Comparison of ENCODE assay signal across 8 cellular contexts in the genomic region with DNA sequence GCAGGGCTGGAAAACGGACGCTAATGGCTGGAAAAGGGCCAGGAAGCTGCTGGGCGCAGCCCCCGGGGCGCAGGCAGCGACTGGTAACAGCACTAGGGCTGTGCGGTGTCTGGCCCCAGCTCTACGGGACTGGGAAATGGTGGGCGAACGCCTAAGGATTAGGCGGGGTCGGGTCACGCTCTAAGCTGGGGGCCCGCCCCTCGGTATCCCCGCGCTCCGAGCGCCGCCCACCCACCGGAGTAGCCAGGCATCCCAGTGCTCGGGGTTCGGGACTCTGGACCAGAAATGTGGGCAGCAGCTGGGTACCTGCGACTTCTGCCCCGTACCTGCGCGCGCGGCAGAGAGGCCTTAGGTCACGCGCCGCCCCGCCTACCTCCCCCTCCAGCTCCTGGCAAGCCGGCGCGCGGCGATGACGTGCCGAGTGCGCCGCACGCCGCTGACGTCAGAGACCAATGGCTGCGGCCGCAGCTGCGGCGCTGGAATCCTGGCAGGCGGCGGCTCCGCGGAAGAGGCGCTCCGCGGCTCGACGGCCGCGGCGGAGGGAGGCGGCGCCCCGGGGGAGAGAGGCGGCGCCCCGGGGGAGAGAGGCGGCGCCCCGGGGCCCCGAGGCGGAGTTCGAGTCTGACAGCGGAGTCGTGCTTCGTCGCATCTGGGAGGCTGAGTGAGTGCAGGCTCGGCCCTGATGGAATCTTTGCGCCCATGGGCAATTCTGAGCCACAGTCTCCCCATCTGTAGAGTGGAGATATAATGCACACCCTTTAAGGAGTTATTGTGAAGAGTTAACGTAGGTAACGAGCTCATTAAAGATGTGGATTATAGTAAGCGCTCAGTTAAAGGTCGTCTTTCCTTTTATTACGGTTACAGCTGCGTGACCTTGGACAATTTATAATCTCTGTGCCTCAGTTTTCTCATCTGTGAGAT. TPM values are rescaled to one million over a fixed set of nuclear protein-coding genes. Genes with fewer than 3 reads are reported as not detected.
DNase-seq lines count a peak whose midpoint lies in the region; ATAC-seq and TF ChIP-seq lines count a peak whose summit lies in the region.

A gene (minus strand): TSS at position 345 of the 921 bp plus-strand sequence. CDS start 2,021 bp downstream, outside the sequence.
A gene with protein sequence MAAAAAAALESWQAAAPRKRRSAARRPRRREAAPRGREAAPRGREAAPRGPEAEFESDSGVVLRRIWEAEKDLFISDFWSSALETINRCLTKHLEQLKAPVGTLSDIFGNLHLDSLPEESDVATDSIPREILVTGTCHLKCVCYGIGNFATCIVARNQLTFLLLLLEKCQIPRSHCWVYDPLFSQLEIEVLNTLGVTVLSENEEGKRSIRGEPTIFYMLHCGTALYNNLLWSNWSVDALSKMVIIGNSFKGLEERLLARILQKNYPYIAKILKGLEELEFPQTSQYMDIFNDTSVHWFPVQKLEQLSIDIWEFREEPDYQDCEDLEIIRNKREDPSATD (plus strand): TSS at position 439 of the 921 bp plus-strand sequence. CDS start 14 bp downstream, at position 453.

- H3K9me3 Mint-ChIP-seq in HFFc6: no peaks in the 10 kb centered on the region
- no peaks in the 10 kb centered on the region for H3K9me3 Mint-ChIP-seq in activated naive CD4-positive, alpha-beta T cell treated with anti-CD3 and anti-CD28 coated beads, Interleukin-2, amount 50 U/mL, for 72 hours

- H3K4me1 Mint-ChIP-seq in HFFc6 (ENCODE audit: low read depth): peaks cover 68% of the 10 kb centered on the region

- peak; percentile 11 for TF ChIP-seq EP300 in ovary (IDR thresholded peaks at IDR 0.05)

- H3K4me1 ChIP-seq in ovary (ENCODE audit: insufficient read depth) (peaks cover 14% of the 10 kb centered on the region), thymus (ENCODE audit: control insufficient read depth, insufficient read depth, low read length) (peaks cover 37% of the 10 kb centered on the region)

- peak within 1 kb of the TSS; percentile 82 for H3K27ac Mint-ChIP-seq in HFFc6
- H3K27ac Mint-ChIP-seq in activated naive CD4-positive, alpha-beta T cell treated with anti-CD3 and anti-CD28 coated beads, Interleukin-2, amount 50 U/mL, for 72 hours: peak within 1 kb of the TSS; percentile 93 to 99

- no peaks in the 10 kb centered on the region for H3K36me3 ChIP-seq in ovary
- H3K36me3 ChIP-seq in thymus (ENCODE audit: control insufficient read depth, insufficient read depth): peaks cover 9% of the 10 kb centered on the region

- TF ChIP-seq CTCF in HFFc6 (IDR thresholded peaks at IDR 0.05) (no peak), NB4 (IDR thresholded peaks at IDR 0.05; ENCODE audit: low read depth, low read length) (no peak), ovary (IDR thresholded peaks at IDR 0.05) (no peak)

- H3K27me3 ChIP-seq in ovary: no peaks in the 10 kb centered on the region
- no peaks in the 10 kb centered on the region for H3K27me3 ChIP-seq in thymus (ENCODE audit: control insufficient read depth, insufficient read depth)

- 0 to 1% (median 1%) methylated on average over 26 to 84 of the region's 85 CpGs for WGBS in ovary, 3 donors
- WGBS in thymus: under 1% methylated on average over 85 of the region's 85 CpGs

- intact Hi-C loops in head of caudate nucleus (cut with DNase I) (loop anchor here (1.0 to 10.0 kb wide), 2 partner anchors 29 to 171 kb away; a partner anchor contains a TSS), ovary (cut with DNase I) (loop anchor here in 1 of 4 donors (10.0 kb wide), 1 partner anchor 101 kb away; no protein-coding TSS in a partner anchor)

- H3K4me3 ChIP-seq in NB4 (ENCODE audit: low read depth, low read length) (peak within 1 kb of the TSS; percentile 100), ovary (peak within 1 kb of the TSS; percentile 81), thymus (ENCODE audit: low read length) (peak within 1 kb of the TSS; percentile 88)

- no peaks in the 10 kb centered on the region; the same call in 1 of the 2 replicates for H3K27me3 Mint-ChIP-seq in HFFc6 (ENCODE audit: insufficient read depth)

- TF ChIP-seq POLR2A in NB4 (IDR thresholded peaks at IDR 0.05; ENCODE audit: extremely low read depth, insufficient read length) (peak; percentile 72), ovary (IDR thresholded peaks at IDR 0.05) (peak; percentile 85)

- H3K36me3 Mint-ChIP-seq in HFFc6 (ENCODE audit: low read depth): 0 out of 2 replicates have a peak, but pooled peaks cover 4% of the 10 kb centered on the region
- peaks cover 26 to 36% of the 10 kb centered on the region in 2 donors for H3K36me3 Mint-ChIP-seq in activated naive CD4-positive, alpha-beta T cell treated with anti-CD3 and anti-CD28 coated beads, Interleukin-2, amount 50 U/mL, for 72 hours

- H3K9me3 ChIP-seq in ovary (no peaks in the 10 kb centered on the region), thymus (ENCODE audit: control insufficient read depth) (no peaks in the 10 kb centered on the region)

- peak; percentile 46 for DNase-seq in GM04503 (ENCODE audit: low read depth)
- DNase-seq in HFFc6: peak; percentile 81
- peak; percentile 92 for DNase-seq in NB4 (ENCODE audit: low read depth)
- peak; percentile 68 for DNase-seq in SKM-1 (lab: John Stamatoyannopoulos, UW; ENCODE audit: unreplicated experiment)
- DNase-seq in activated naive CD4-positive, alpha-beta T cell treated with anti-CD3 and anti-CD28 coated beads, Interleukin-2, amount 50 U/mL, for 72 hours (ENCODE audit: low spot score in 2 of 2): peak; percentile 90 to 93
- DNase-seq in head of caudate nucleus: peak; percentile 67 to 94 (median 88)
- DNase-seq in ovary: peak; percentile 82 to 93 (median 89)

- ATAC-seq in activated naive CD4-positive, alpha-beta T cell treated with anti-CD3 and anti-CD28 coated beads, Interleukin-2, amount 50 U/mL, for 72 hours: peak; percentile 85 to 87

- peak within 1 kb of the TSS; percentile 92 for H3K4me3 Mint-ChIP-seq in HFFc6

- H3K27ac ChIP-seq in ovary: peak within 1 kb of the TSS; percentile 84 to 92
- peak within 1 kb of the TSS; percentile 97 for H3K27ac ChIP-seq in thymus (ENCODE audit: low read depth)

RNA-seq across cellular contexts. Expression of the first gene that starts in this region (rescaled TPM):
- total RNA-seq in HFFc6 (2021; fragmentation: NEBNext Ultra II Directional; extraction: Animal tissue kit (Norgen Biotek cat#: 25700)): 10 to 100 TPM; 18.0 to 22.6 (median 20.6) TPM
- total RNA-seq in activated naive CD4-positive, alpha-beta T cell treated with anti-CD3 and anti-CD28 coated beads, Interleukin-2, amount 50 U/mL, for 72 hours: 10 to 100 TPM; 51.3 to 62.6 TPM
- total RNA-seq in ovary: 10 to 100 TPM; 24.1 to 37.8 (median 34.0) TPM
- 10 to 100 TPM; 18.9 to 27.5 TPM for polyA plus RNA-seq in ovary
- polyA plus RNA-seq in thymus: 32.2 TPM

RNA-seq across cellular contexts. Expression of the second gene that starts in this region (rescaled TPM):
- 10 to 100 TPM; 15.0 to 21.2 (median 19.1) TPM for total RNA-seq in HFFc6 (2021; fragmentation: NEBNext Ultra II Directional; extraction: Animal tissue kit (Norgen Biotek cat#: 25700))
- total RNA-seq in activated naive CD4-positive, alpha-beta T cell treated with anti-CD3 and anti-CD28 coated beads, Interleukin-2, amount 50 U/mL, for 72 hours: 10 to 100 TPM; 18.6 to 27.4 TPM
- 10 to 100 TPM in 5 of 7 donors, 1 to 10 TPM in 2; 7.3 to 25.2 (median 18.4) TPM for total RNA-seq in ovary
- polyA plus RNA-seq in ovary (10 to 100 TPM in 1 of 2 donors, 1 to 10 TPM in 1; 8.2 to 23.4 TPM), thymus (18.5 TPM)

Comparison
In these comparisons a context has a peak if more than half of its experiments do, and no peak if none do; other contexts are left out.
1. Peak in every context shown above with its lines: DNase-seq, ATAC-seq, H3K4me3 ChIP-seq and H3K27ac ChIP-seq.